In the genomic region with DNA sequence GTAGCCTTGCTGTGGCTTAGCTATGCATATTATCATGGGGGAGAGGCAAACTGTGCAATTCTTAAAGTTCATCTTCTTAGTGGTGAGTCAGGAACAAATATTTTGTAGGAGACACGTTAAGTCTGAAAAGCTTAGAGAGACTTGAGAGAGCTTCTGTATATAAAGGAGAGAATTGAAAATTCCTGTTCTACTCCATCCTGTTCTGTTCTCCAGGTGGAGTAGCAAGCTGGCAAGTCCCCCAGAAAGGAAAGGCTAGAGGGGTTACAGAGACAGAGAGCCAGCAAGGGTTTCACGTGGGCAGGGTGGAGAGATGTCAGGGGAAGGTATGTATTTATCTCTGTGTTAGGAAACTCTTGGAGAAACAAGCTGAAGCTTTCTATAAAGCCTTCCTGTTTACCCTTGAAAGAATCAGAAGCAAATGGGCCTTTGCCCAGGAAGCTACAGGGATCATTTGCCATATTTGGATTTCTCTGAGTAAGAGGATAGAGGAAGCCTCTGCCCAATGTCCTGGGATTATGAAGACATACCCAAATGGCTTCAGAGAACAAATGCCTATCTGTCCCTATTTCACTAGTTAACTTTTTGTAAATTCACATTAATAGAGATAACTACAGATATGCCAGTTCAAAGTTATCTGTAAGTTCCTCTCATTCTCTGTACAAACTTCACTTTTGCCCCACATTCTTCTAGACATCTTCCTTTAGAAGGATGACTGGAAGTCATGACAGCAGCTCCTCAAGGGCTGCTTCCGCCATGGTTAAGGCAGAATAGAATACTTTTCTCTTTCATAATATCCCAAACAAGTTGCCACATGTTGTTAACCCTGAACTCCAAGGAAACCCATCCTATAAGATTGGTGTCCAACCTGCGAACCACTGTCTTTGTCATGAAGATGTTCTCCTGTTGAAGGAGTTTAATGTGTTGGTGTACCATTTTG, we compare ENCODE assay signal across 1 cellular context.
A peak's percentile ranks its signal among the peaks of the same experiment; 100 is the strongest.
TF ChIP-seq lines count a peak whose summit lies in the region.

No MANE protein-coding gene starts in this region.

TF ChIP-seq in HepG2, 621 proteins besides CTCF, POLR2A, EP300 and RAD21 (continued from another document and continues in another):
- TF ChIP-seq HNF4G (IDR thresholded peaks at IDR 0.05; ENCODE audit: borderline replicate concordance, low read depth, low read length) (peak; percentile 52; the same call in 1 of the 2 replicates), HNF4G (CRISPR knock-in tag; IDR thresholded peaks at IDR 0.05; ENCODE audit: borderline replicate concordance, low read depth) (peak; percentile 62; the same call in 1 of the 2 replicates), ZFP1 (CRISPR knock-in tag; IDR thresholded peaks at IDR 0.05) (no peak; the same call in 1 of the 2 replicates), ZNF782 (CRISPR knock-in tag; IDR thresholded peaks at IDR 0.05; ENCODE audit: borderline replicate concordance) (no peak), KAT7 (CRISPR knock-in tag; IDR thresholded peaks at IDR 0.05; ENCODE audit: borderline replicate concordance) (no peak), HOXA5 (CRISPR knock-in tag; IDR thresholded peaks at IDR 0.05) (no peak), HMGA1 (CRISPR knock-in tag; conservative IDR thresholded peaks at IDR 0.05) (no peak), CHD2 (IDR thresholded peaks at IDR 0.05; ENCODE audit: low read depth, low read length) (no peak), KLF9 (CRISPR knock-in tag; IDR thresholded peaks at IDR 0.05; ENCODE audit: low read depth) (no peak), SAFB2 (CRISPR knock-in tag; IDR thresholded peaks at IDR 0.05; ENCODE audit: borderline replicate concordance, low read depth) (no peak), ZNF850 (CRISPR knock-in tag; conservative IDR thresholded peaks at IDR 0.05) (no peak), KDM6A (CRISPR knock-in tag; IDR thresholded peaks at IDR 0.05; ENCODE audit: low read depth) (peak; percentile 50; the same call in 1 of the 2 replicates), ZNF354B (CRISPR knock-in tag; IDR thresholded peaks at IDR 0.05) (0 out of 2 replicates have a peak, but pooled peaks have one; percentile 15), POLR2G (IDR thresholded peaks at IDR 0.05; ENCODE audit: low read depth, low read length) (no peak), ZNF232 (CRISPR knock-in tag; IDR thresholded peaks at IDR 0.05; ENCODE audit: borderline replicate concordance) (no peak), ZNF83 (CRISPR knock-in tag; IDR thresholded peaks at IDR 0.05; ENCODE audit: borderline replicate concordance) (no peak), ATF1 (CRISPR knock-in tag; IDR thresholded peaks at IDR 0.05) (no peak), HNRNPUL1 (IDR thresholded peaks at IDR 0.05; ENCODE audit: low read depth, low read length) (no peak), NKX3-1 (CRISPR knock-in tag; IDR thresholded peaks at IDR 0.05) (no peak), ZSCAN21 (CRISPR knock-in tag; IDR thresholded peaks at IDR 0.05; ENCODE audit: borderline replicate concordance) (no peak), KLF6 (CRISPR knock-in tag; IDR thresholded peaks at IDR 0.05) (0 out of 2 replicates have a peak, but pooled peaks have one; percentile 12), ZNF772 (CRISPR knock-in tag; IDR thresholded peaks at IDR 0.05) (peak; percentile 48; the same call in 1 of the 2 replicates), EED (CRISPR knock-in tag; IDR thresholded peaks at IDR 0.05) (no peak), ZNF446 (CRISPR knock-in tag; IDR thresholded peaks at IDR 0.05) (no peak), TCF12 (IDR thresholded peaks at IDR 0.05) (no peak), TCF12 (CRISPR knock-in tag; IDR thresholded peaks at IDR 0.05) (no peak), RORA (CRISPR knock-in tag; IDR thresholded peaks at IDR 0.05) (no peak), RXRA (CRISPR knock-in tag; IDR thresholded peaks at IDR 0.05) (no peak; the same call in 1 of the 2 replicates), ZNF296 (CRISPR knock-in tag; conservative IDR thresholded peaks at IDR 0.05) (no peak), ZNF33B (CRISPR knock-in tag; IDR thresholded peaks at IDR 0.05) (no peak), ZNF382 (CRISPR knock-in tag; IDR thresholded peaks at IDR 0.05; ENCODE audit: borderline replicate concordance) (no peak), ZNF878 (CRISPR knock-in tag; IDR thresholded peaks at IDR 0.05) (no peak), MXI1 (IDR thresholded peaks at IDR 0.05; ENCODE audit: borderline replicate concordance, low read depth, low read length) (no peak), PAF1 (CRISPR knock-in tag; IDR thresholded peaks at IDR 0.05) (no peak), HNRNPK (IDR thresholded peaks at IDR 0.05; ENCODE audit: low read depth, low read length, poor library complexity, severe bottlenecking) (no peak), ZNF274 (CRISPR knock-in tag; IDR thresholded peaks at IDR 0.05) (no peak), GLI4 (CRISPR knock-in tag; IDR thresholded peaks at IDR 0.05; ENCODE audit: borderline replicate concordance) (no peak), ZNF577 (CRISPR knock-in tag; IDR thresholded peaks at IDR 0.05; ENCODE audit: borderline replicate concordance, low read depth) (no peak), ZNF619 (CRISPR knock-in tag; IDR thresholded peaks at IDR 0.05) (no peak), ZNF7 (CRISPR knock-in tag; IDR thresholded peaks at IDR 0.05) (no peak), HNRNPL (IDR thresholded peaks at IDR 0.05; ENCODE audit: low read depth, low read length) (no peak)
- TF ChIP-seq, protein P1, sequence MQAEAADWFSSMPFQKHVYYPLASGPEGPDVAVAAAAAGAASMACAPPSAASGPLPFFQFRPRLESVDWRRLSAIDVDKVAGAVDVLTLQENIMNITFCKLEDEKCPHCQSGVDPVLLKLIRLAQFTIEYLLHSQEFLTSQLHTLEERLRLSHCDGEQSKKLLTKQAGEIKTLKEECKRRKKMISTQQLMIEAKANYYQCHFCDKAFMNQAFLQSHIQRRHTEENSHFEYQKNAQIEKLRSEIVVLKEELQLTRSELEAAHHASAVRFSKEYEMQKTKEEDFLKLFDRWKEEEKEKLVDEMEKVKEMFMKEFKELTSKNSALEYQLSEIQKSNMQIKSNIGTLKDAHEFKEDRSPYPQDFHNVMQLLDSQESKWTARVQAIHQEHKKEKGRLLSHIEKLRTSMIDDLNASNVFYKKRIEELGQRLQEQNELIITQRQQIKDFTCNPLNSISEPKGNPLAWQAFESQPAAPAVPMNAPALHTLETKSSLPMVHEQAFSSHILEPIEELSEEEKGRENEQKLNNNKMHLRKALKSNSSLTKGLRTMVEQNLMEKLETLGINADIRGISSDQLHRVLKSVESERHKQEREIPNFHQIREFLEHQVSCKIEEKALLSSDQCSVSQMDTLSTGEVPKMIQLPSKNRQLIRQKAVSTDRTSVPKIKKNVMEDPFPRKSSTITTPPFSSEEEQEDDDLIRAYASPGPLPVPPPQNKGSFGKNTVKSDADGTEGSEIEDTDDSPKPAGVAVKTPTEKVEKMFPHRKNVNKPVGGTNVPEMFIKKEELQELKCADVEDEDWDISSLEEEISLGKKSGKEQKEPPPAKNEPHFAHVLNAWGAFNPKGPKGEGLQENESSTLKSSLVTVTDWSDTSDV (CRISPR knock-in tag; IDR thresholded peaks at IDR 0.05): no peak
- TF ChIP-seq, protein P2, sequence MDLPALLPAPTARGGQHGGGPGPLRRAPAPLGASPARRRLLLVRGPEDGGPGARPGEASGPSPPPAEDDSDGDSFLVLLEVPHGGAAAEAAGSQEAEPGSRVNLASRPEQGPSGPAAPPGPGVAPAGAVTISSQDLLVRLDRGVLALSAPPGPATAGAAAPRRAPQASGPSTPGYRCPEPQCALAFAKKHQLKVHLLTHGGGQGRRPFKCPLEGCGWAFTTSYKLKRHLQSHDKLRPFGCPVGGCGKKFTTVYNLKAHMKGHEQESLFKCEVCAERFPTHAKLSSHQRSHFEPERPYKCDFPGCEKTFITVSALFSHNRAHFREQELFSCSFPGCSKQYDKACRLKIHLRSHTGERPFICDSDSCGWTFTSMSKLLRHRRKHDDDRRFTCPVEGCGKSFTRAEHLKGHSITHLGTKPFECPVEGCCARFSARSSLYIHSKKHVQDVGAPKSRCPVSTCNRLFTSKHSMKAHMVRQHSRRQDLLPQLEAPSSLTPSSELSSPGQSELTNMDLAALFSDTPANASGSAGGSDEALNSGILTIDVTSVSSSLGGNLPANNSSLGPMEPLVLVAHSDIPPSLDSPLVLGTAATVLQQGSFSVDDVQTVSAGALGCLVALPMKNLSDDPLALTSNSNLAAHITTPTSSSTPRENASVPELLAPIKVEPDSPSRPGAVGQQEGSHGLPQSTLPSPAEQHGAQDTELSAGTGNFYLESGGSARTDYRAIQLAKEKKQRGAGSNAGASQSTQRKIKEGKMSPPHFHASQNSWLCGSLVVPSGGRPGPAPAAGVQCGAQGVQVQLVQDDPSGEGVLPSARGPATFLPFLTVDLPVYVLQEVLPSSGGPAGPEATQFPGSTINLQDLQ (CRISPR knock-in tag; IDR thresholded peaks at IDR 0.05): no peak
- TF ChIP-seq, protein P3, sequence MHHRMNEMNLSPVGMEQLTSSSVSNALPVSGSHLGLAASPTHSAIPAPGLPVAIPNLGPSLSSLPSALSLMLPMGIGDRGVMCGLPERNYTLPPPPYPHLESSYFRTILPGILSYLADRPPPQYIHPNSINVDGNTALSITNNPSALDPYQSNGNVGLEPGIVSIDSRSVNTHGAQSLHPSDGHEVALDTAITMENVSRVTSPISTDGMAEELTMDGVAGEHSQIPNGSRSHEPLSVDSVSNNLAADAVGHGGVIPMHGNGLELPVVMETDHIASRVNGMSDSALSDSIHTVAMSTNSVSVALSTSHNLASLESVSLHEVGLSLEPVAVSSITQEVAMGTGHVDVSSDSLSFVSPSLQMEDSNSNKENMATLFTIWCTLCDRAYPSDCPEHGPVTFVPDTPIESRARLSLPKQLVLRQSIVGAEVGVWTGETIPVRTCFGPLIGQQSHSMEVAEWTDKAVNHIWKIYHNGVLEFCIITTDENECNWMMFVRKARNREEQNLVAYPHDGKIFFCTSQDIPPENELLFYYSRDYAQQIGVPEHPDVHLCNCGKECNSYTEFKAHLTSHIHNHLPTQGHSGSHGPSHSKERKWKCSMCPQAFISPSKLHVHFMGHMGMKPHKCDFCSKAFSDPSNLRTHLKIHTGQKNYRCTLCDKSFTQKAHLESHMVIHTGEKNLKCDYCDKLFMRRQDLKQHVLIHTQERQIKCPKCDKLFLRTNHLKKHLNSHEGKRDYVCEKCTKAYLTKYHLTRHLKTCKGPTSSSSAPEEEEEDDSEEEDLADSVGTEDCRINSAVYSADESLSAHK (CRISPR knock-in tag; IDR thresholded peaks at IDR 0.05; ENCODE audit: borderline replicate concordance): no peak
- TF ChIP-seq, protein P4, sequence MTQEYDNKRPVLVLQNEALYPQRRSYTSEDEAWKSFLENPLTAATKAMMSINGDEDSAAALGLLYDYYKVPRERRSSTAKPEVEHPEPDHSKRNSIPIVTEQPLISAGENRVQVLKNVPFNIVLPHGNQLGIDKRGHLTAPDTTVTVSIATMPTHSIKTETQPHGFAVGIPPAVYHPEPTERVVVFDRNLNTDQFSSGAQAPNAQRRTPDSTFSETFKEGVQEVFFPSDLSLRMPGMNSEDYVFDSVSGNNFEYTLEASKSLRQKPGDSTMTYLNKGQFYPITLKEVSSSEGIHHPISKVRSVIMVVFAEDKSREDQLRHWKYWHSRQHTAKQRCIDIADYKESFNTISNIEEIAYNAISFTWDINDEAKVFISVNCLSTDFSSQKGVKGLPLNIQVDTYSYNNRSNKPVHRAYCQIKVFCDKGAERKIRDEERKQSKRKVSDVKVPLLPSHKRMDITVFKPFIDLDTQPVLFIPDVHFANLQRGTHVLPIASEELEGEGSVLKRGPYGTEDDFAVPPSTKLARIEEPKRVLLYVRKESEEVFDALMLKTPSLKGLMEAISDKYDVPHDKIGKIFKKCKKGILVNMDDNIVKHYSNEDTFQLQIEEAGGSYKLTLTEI (CRISPR knock-in tag; conservative IDR thresholded peaks at IDR 0.05): no peak
- TF ChIP-seq, protein P5, sequence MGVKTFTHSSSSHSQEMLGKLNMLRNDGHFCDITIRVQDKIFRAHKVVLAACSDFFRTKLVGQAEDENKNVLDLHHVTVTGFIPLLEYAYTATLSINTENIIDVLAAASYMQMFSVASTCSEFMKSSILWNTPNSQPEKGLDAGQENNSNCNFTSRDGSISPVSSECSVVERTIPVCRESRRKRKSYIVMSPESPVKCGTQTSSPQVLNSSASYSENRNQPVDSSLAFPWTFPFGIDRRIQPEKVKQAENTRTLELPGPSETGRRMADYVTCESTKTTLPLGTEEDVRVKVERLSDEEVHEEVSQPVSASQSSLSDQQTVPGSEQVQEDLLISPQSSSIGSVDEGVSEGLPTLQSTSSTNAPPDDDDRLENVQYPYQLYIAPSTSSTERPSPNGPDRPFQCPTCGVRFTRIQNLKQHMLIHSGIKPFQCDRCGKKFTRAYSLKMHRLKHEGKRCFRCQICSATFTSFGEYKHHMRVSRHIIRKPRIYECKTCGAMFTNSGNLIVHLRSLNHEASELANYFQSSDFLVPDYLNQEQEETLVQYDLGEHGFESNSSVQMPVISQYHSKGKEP (CRISPR knock-in tag; IDR thresholded peaks at IDR 0.05): no peak
- TF ChIP-seq, protein P6, sequence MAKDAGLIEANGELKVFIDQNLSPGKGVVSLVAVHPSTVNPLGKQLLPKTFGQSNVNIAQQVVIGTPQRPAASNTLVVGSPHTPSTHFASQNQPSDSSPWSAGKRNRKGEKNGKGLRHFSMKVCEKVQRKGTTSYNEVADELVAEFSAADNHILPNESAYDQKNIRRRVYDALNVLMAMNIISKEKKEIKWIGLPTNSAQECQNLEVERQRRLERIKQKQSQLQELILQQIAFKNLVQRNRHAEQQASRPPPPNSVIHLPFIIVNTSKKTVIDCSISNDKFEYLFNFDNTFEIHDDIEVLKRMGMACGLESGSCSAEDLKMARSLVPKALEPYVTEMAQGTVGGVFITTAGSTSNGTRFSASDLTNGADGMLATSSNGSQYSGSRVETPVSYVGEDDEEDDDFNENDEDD (CRISPR knock-in tag; IDR thresholded peaks at IDR 0.05; ENCODE audit: borderline replicate concordance): no peak
- TF ChIP-seq, protein P7, sequence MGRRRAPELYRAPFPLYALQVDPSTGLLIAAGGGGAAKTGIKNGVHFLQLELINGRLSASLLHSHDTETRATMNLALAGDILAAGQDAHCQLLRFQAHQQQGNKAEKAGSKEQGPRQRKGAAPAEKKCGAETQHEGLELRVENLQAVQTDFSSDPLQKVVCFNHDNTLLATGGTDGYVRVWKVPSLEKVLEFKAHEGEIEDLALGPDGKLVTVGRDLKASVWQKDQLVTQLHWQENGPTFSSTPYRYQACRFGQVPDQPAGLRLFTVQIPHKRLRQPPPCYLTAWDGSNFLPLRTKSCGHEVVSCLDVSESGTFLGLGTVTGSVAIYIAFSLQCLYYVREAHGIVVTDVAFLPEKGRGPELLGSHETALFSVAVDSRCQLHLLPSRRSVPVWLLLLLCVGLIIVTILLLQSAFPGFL (CRISPR knock-in tag; IDR thresholded peaks at IDR 0.05): no peak
- TF ChIP-seq, protein P8, sequence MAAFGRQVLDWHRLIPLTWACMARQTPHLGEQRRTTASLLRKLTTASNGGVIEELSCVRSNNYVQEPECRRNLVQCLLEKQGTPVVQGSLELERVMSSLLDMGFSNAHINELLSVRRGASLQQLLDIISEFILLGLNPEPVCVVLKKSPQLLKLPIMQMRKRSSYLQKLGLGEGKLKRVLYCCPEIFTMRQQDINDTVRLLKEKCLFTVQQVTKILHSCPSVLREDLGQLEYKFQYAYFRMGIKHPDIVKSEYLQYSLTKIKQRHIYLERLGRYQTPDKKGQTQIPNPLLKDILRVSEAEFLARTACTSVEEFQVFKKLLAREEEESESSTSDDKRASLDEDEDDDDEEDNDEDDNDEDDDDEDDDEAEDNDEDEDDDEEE (CRISPR knock-in tag; IDR thresholded peaks at IDR 0.05): no peak
